14 cellular contexts compared by ENCODE assay signal in genomic region chr1:10457910-10458309, GRCh38. TPM values are rescaled to one million over a fixed set of nuclear protein-coding genes. Genes with fewer than 3 reads are reported as not detected.
DNase-seq lines count a peak whose midpoint lies in the region; ATAC-seq, FAIRE-seq and TF ChIP-seq lines count a peak whose summit lies in the region.
"Had no signal": no experiment of that assay in that cellular context is flagged by ENCODE, and none has a peak within 500 bp of the region (broad histone marks: within the 10 kb centered on the region; RNA-seq: fewer than 3 reads in every experiment).

No MANE protein-coding gene starts in this region.

- dilution Hi-C loops in endothelial cell of umbilical vein (cut with MboI; ENCODE audit: extremely low pct_ligation_motif_present, low sequenced_read_pairs), result no loop called here

- no peak for DNase-seq in MCF 10A (ENCODE audit: unreplicated experiment)
- no peak for DNase-seq in breast epithelium (ENCODE audit: low spot score in 2 of 2)
- DNase-seq in endothelial cell of umbilical vein (ENCODE audit: low read depth, low spot score), result peak; percentile 48
- DNase-seq in upper lobe of left lung, result no peak
- no peak for DNase-seq in hippocampal formation (lab: John Stamatoyannopoulos, UW)
- DNase-seq: activated CD8-positive, alpha-beta T cell treated with anti-CD3 and anti-CD28 coated beads for 36 hours; CD8-positive, alpha-beta memory T cell; foreskin melanocyte; mesenchymal stem cell; NCI-H510A treated with DMSO at 0.1 percent for 48 hours; stimulated activated CD4-positive, alpha-beta T cell treated with anti-CD3 and anti-CD28 coated beads, Interleukin-4, amount 100 ng/mL, for 4 hours had no signal

- peaks cover 30% of the 10 kb centered on the region for H3K36me3 Mint-ChIP-seq in MCF 10A (ENCODE audit: insufficient read depth, unreplicated experiment)

- no peaks in the 10 kb centered on the region for H3K9me1 ChIP-seq in endothelial cell of umbilical vein (replicated peaks; ENCODE audit: control insufficient read depth, extremely low read depth, insufficient read depth, low read length)

- TF ChIP-seq POLR2A in breast epithelium (IDR thresholded peaks at IDR 0.05) (no peak), endothelial cell of umbilical vein (IDR thresholded peaks at IDR 0.05; ENCODE audit: low read depth, low read length) (no peak), upper lobe of left lung (IDR thresholded peaks at IDR 0.05) (no peak)

- FAIRE-seq in endothelial cell of umbilical vein (lab: Jason Lieb, UNC), result peak; percentile 12

- H3K9me3 ChIP-seq in breast epithelium, result no peaks in the 10 kb centered on the region
- no peaks in the 10 kb centered on the region for H3K9me3 ChIP-seq in endothelial cell of umbilical vein (replicated peaks; ENCODE audit: control insufficient read depth, insufficient read depth, low read length)
- no peaks in the 10 kb centered on the region for H3K9me3 ChIP-seq in upper lobe of left lung

- WGBS in upper lobe of left lung, 2 donors, result 65 to 67% methylated on average over 7 of the region's 7 CpGs

- POLR2A ChIA-PET in MCF 10A (lab: Yijun Ruan, JAX) (interaction anchor here (0.6 to 4.0 kb wide), 7 partner anchors 14 to 633 kb away, joined by 3 to 24 read pairs (median 6); partner anchors contain the start of genes CENPS, DFFA and PEX14), endothelial cell of umbilical vein (lab: Charles Lee) (no interaction called here)

- no peak overlapping the region for H2AFZ ChIP-seq in endothelial cell of umbilical vein (ENCODE audit: low read depth, low read length)

- H3K4me2 ChIP-seq in endothelial cell of umbilical vein (ENCODE audit: insufficient read depth, low read length), result peak overlapping the region; percentile 7

- BruUV-seq in MCF 10A (replicated peaks; lab: Mats Ljungman, UMichigan) (TSS peak; percentile 15), endothelial cell of umbilical vein (replicated peaks; lab: Mats Ljungman, UMichigan) (no TSS peak)

- H4K20me1 ChIP-seq in endothelial cell of umbilical vein (replicated peaks; ENCODE audit: control insufficient read depth, extremely low read depth, insufficient read depth, low read length), result no peaks in the 10 kb centered on the region

- no peaks in the 10 kb centered on the region for H3K27me3 Mint-ChIP-seq in MCF 10A (ENCODE audit: insufficient read depth, unreplicated experiment)
- H3K27me3 Mint-ChIP-seq: activated CD8-positive, alpha-beta T cell treated with anti-CD3 and anti-CD28 coated beads for 36 hours had no signal

- no peak overlapping the region for H3K27ac Mint-ChIP-seq in MCF 10A (ENCODE audit: low read depth, unreplicated experiment)
- H3K27ac Mint-ChIP-seq: activated CD8-positive, alpha-beta T cell treated with anti-CD3 and anti-CD28 coated beads for 36 hours; CD8-positive, alpha-beta memory T cell had no signal

- H3K4me3 ChIP-seq in breast epithelium (no peak overlapping the region), endothelial cell of umbilical vein (replicated peaks in 1 of 3; ENCODE audit: insufficient read depth in 1 of 3, low read depth in 1 of 3, low read length in 3 of 3) (no peak overlapping the region), upper lobe of left lung (peak overlapping the region in 1 of 4 donors; percentile 15)

- peaks cover 12% of the 10 kb centered on the region for H3K4me1 Mint-ChIP-seq in MCF 10A (ENCODE audit: insufficient read depth, unreplicated experiment)

- no peak overlapping the region for H3K9ac ChIP-seq in endothelial cell of umbilical vein (replicated peaks; ENCODE audit: extremely low read depth, insufficient read depth, low read length)

- H3K4me3 Mint-ChIP-seq in MCF 10A (ENCODE audit: unreplicated experiment), result no peak overlapping the region
- H3K4me3 Mint-ChIP-seq: activated CD8-positive, alpha-beta T cell treated with anti-CD3 and anti-CD28 coated beads for 36 hours; CD8-positive, alpha-beta memory T cell had no signal

- CTCF ChIA-PET in MCF 10A (lab: Yijun Ruan, JAX) (interaction anchor here (0.6 to 3.3 kb wide), 6 partner anchors 28 to 456 kb away, joined by 3 to 22 read pairs (median 3); partner anchors contain the start of gene CENPS), endothelial cell of umbilical vein (lab: Charles Lee) (interaction anchor here (0.8 to 1.6 kb wide), 5 partner anchors 15 to 409 kb away, joined by 3 to 20 read pairs (median 5); partner anchors contain the start of gene CENPS)

- ATAC-seq in upper lobe of left lung (ENCODE audit: low FRiP score in 2 of 2), result no peak
- ATAC-seq in GM18498 (IDR thresholded peaks at IDR 0.05; ENCODE audit: unreplicated experiment), result no peak
- ATAC-seq: activated CD8-positive, alpha-beta T cell treated with anti-CD3 and anti-CD28 coated beads for 36 hours; sciatic nerve had no signal

- no peaks in the 10 kb centered on the region for H3K79me2 ChIP-seq in endothelial cell of umbilical vein (ENCODE audit: control insufficient read depth, insufficient read depth, low read length)

- no peak overlapping the region for H3K27ac ChIP-seq in breast epithelium
- H3K27ac ChIP-seq in endothelial cell of umbilical vein (ENCODE audit: insufficient read depth, low read depth, low read length), result peak overlapping the region; percentile 8
- peak overlapping the region in 3 of 4 donors; percentile 34 to 67 (median 43) for H3K27ac ChIP-seq in upper lobe of left lung

- TF ChIP-seq CTCF in MCF 10A (IDR thresholded peaks at IDR 0.05; ENCODE audit: unreplicated experiment) (no peak), breast epithelium (IDR thresholded peaks at IDR 0.05) (no peak), endothelial cell of umbilical vein (IDR thresholded peaks at IDR 0.05; ENCODE audit: extremely low read depth in 1 of 2, insufficient read depth in 1 of 2, low read depth in 1 of 2, low read length in 2 of 2) (no peak), upper lobe of left lung (IDR thresholded peaks at IDR 0.05) (no peak)

- TF ChIP-seq EP300 in upper lobe of left lung (IDR thresholded peaks at IDR 0.05), result no peak

- H3K36me3 ChIP-seq in breast epithelium (no peaks in the 10 kb centered on the region), endothelial cell of umbilical vein (ENCODE audit: control insufficient read depth in 2 of 2, extremely low read depth in 1 of 2, insufficient read depth in 2 of 2, low read length in 2 of 2) (peaks cover 0 to 12% of the 10 kb centered on the region in 2 experiments), upper lobe of left lung (peaks cover 5 to 23% (median 14%) of the 10 kb centered on the region in 4 donors)

- H3K9me3 Mint-ChIP-seq in MCF 10A (ENCODE audit: unreplicated experiment), result no peaks in the 10 kb centered on the region
- H3K9me3 Mint-ChIP-seq: activated CD8-positive, alpha-beta T cell treated with anti-CD3 and anti-CD28 coated beads for 36 hours; CD8-positive, alpha-beta memory T cell had no signal

- intact Hi-C loops in MCF 10A (cut with micrococcal nuclease), result no loop called here
- intact Hi-C loops in breast epithelium (cut with DNase I; ENCODE audit: low total_unique reads), result no loop called here
- intact Hi-C loops in endothelial cell of umbilical vein (cut with micrococcal nuclease), result no loop called here

- H3K4me1 ChIP-seq in breast epithelium, result no peaks in the 10 kb centered on the region
- H3K4me1 ChIP-seq in endothelial cell of umbilical vein (ENCODE audit: control insufficient read depth, extremely low read depth, insufficient read depth, low read length), result peaks cover 20% of the 10 kb centered on the region
- H3K4me1 ChIP-seq in upper lobe of left lung, result peaks cover 0 to 16% (median 11%) of the 10 kb centered on the region in 4 donors

- no peaks in the 10 kb centered on the region for H3K27me3 ChIP-seq in breast epithelium
- no peaks in the 10 kb centered on the region for H3K27me3 ChIP-seq in endothelial cell of umbilical vein (ENCODE audit: control insufficient read depth in 2 of 2, insufficient read depth in 2 of 2, low read length in 2 of 2)
- no peaks in the 10 kb centered on the region for H3K27me3 ChIP-seq in upper lobe of left lung

RNA-seq across cellular contexts. Expression of gene CORT, which starts 8.1 kb away (rescaled TPM):
- total RNA-seq in MCF 10A (2022) (0.66 TPM in 1 of 2 replicates, not detected in the other), breast epithelium (under 1 TPM in 2 of 3 donors, not detected in 1; 0.29 to 0.64 TPM), endothelial cell of umbilical vein (not detected in 2 replicates), upper lobe of left lung (under 1 TPM in 2 of 6 donors, not detected in 4; 0.26 to 0.59 TPM)
- polyA plus RNA-seq in endothelial cell of umbilical vein, result 0.11 TPM in 1 of 2 replicates, not detected in the other
- 0.14 and 0.18 TPM in 2 replicates for polyA plus RNA-seq in endothelial cell of umbilical vein (2011; cell fraction: cytosol; rRNA removed)
- polyA plus RNA-seq in endothelial cell of umbilical vein (2011; cell fraction: nucleus; rRNA removed), result 0.51 and 0.69 TPM in 2 replicates
- not detected in 2 replicates for polyA plus RNA-seq in endothelial cell of umbilical vein (2012)
- not detected in 2 replicates for polyA minus RNA-seq in endothelial cell of umbilical vein
- polyA minus RNA-seq in endothelial cell of umbilical vein (2011; cell fraction: cytosol; rRNA and poly(A)+ RNA removed), result not detected
- polyA minus RNA-seq in endothelial cell of umbilical vein (2011; cell fraction: nucleus; rRNA and poly(A)+ RNA removed), result 0.87 TPM in 1 of 2 replicates, not detected in the other
- total RNA-seq: LHCN-M2 had no signal
- polyA plus RNA-seq: CD8-positive, alpha-beta memory T cell had no signal

RNA-seq across cellular contexts. Expression of gene DFFA, which starts 14.4 kb away (rescaled TPM):
- 51.3 and 55.7 TPM in 2 replicates for total RNA-seq in MCF 10A (2022)
- 10 to 100 TPM; 19.7 to 22.8 (median 21.3) TPM for total RNA-seq in breast epithelium
- total RNA-seq in endothelial cell of umbilical vein, result 44.5 and 45.9 TPM in 2 replicates
- polyA plus RNA-seq in endothelial cell of umbilical vein, result 21.0 and 30.0 TPM in 2 replicates
- polyA plus RNA-seq in endothelial cell of umbilical vein (2011; cell fraction: cytosol; rRNA removed), result 30.1 and 35.7 TPM in 2 replicates
- polyA plus RNA-seq in endothelial cell of umbilical vein (2011; cell fraction: nucleus; rRNA removed), result 16.9 and 17.5 TPM in 2 replicates
- 35.6 and 39.8 TPM in 2 replicates for polyA plus RNA-seq in endothelial cell of umbilical vein (2012)
- 50.9 and 54.5 TPM in 2 replicates for polyA minus RNA-seq in endothelial cell of umbilical vein
- 19.4 TPM for polyA minus RNA-seq in endothelial cell of umbilical vein (2011; cell fraction: cytosol; rRNA and poly(A)+ RNA removed)
- 8.4 and 10.9 TPM in 2 replicates for polyA minus RNA-seq in endothelial cell of umbilical vein (2011; cell fraction: nucleus; rRNA and poly(A)+ RNA removed)
- 10 to 100 TPM; 15.8 to 37.2 (median 22.9) TPM for total RNA-seq in upper lobe of left lung

RNA-seq across cellular contexts. Expression of gene PEX14, which starts 16.8 kb away (rescaled TPM):
- total RNA-seq in MCF 10A (2022), result 22.2 and 26.6 TPM in 2 replicates
- total RNA-seq in breast epithelium, result 10 to 100 TPM; 12.5 to 16.1 (median 14.8) TPM
- 22.8 and 26.5 TPM in 2 replicates for total RNA-seq in endothelial cell of umbilical vein
- polyA plus RNA-seq in endothelial cell of umbilical vein, result 19.5 and 20.1 TPM in 2 replicates
- 11.0 and 15.8 TPM in 2 replicates for polyA plus RNA-seq in endothelial cell of umbilical vein (2011; cell fraction: cytosol; rRNA removed)
- polyA plus RNA-seq in endothelial cell of umbilical vein (2011; cell fraction: nucleus; rRNA removed), result 21.3 and 21.7 TPM in 2 replicates
- 15.3 and 18.1 TPM in 2 replicates for polyA plus RNA-seq in endothelial cell of umbilical vein (2012)
- polyA minus RNA-seq in endothelial cell of umbilical vein, result 9.4 and 18.6 TPM in 2 replicates
- 5.4 TPM for polyA minus RNA-seq in endothelial cell of umbilical vein (2011; cell fraction: cytosol; rRNA and poly(A)+ RNA removed)
- 10.7 and 22.7 TPM in 2 replicates for polyA minus RNA-seq in endothelial cell of umbilical vein (2011; cell fraction: nucleus; rRNA and poly(A)+ RNA removed)
- total RNA-seq in upper lobe of left lung, result 10 to 100 TPM; 21.2 to 43.0 (median 29.9) TPM

RNA-seq across cellular contexts. Expression of gene CENPS, which starts 27.7 kb away (rescaled TPM):
- total RNA-seq in MCF 10A (2022), result 19.0 and 19.4 TPM in 2 replicates
- 1 to 10 TPM; 5.9 to 8.8 (median 5.9) TPM for total RNA-seq in breast epithelium
- 16.2 and 17.0 TPM in 2 replicates for total RNA-seq in endothelial cell of umbilical vein
- 8.7 and 10.2 TPM in 2 replicates for polyA plus RNA-seq in endothelial cell of umbilical vein
- 9.0 and 11.3 TPM in 2 replicates for polyA plus RNA-seq in endothelial cell of umbilical vein (2011; cell fraction: cytosol; rRNA removed)
- 4.8 and 5.6 TPM in 2 replicates for polyA plus RNA-seq in endothelial cell of umbilical vein (2011; cell fraction: nucleus; rRNA removed)
- polyA plus RNA-seq in endothelial cell of umbilical vein (2012), result 12.6 and 17.0 TPM in 2 replicates
- 1.0 and 1.2 TPM in 2 replicates for polyA minus RNA-seq in endothelial cell of umbilical vein
- 9.5 TPM for polyA minus RNA-seq in endothelial cell of umbilical vein (2011; cell fraction: cytosol; rRNA and poly(A)+ RNA removed)
- polyA minus RNA-seq in endothelial cell of umbilical vein (2011; cell fraction: nucleus; rRNA and poly(A)+ RNA removed), result 3.4 and 10.4 TPM in 2 replicates
- 10 to 100 TPM in 5 of 6 donors, 1 to 10 TPM in 1; 1.4 to 23.0 (median 14.3) TPM for total RNA-seq in upper lobe of left lung

RNA-seq across cellular contexts. Expression of gene PGD, which starts 59.0 kb away (rescaled TPM):
- total RNA-seq in MCF 10A (2022), result 56.4 and 70.6 TPM in 2 replicates
- 100 to 1,000 TPM in 2 of 3 donors, 10 to 100 TPM in 1; 85.6 to 211 (median 101) TPM for total RNA-seq in breast epithelium
- 303 and 307 TPM in 2 replicates for total RNA-seq in endothelial cell of umbilical vein
- 189 and 196 TPM in 2 replicates for polyA plus RNA-seq in endothelial cell of umbilical vein
- polyA plus RNA-seq in endothelial cell of umbilical vein (2011; cell fraction: cytosol; rRNA removed), result 153 and 175 TPM in 2 replicates
- polyA plus RNA-seq in endothelial cell of umbilical vein (2011; cell fraction: nucleus; rRNA removed), result 121 and 149 TPM in 2 replicates
- 280 and 365 TPM in 2 replicates for polyA plus RNA-seq in endothelial cell of umbilical vein (2012)
- polyA minus RNA-seq in endothelial cell of umbilical vein, result 206 and 248 TPM in 2 replicates
- polyA minus RNA-seq in endothelial cell of umbilical vein (2011; cell fraction: cytosol; rRNA and poly(A)+ RNA removed), result 66.0 TPM
- 59.0 and 66.0 TPM in 2 replicates for polyA minus RNA-seq in endothelial cell of umbilical vein (2011; cell fraction: nucleus; rRNA and poly(A)+ RNA removed)
- 100 to 1,000 TPM; 118 to 211 (median 183) TPM for total RNA-seq in upper lobe of left lung

Comparison
In these comparisons a context has a peak if more than half of its experiments do, and no peak if none do; other contexts are left out.
1. H3K27ac ChIP-seq: peak in endothelial cell of umbilical vein (single experiment) and upper lobe of left lung (3 of 4); none in breast epithelium (0 of 2).